In the genomic region with DNA sequence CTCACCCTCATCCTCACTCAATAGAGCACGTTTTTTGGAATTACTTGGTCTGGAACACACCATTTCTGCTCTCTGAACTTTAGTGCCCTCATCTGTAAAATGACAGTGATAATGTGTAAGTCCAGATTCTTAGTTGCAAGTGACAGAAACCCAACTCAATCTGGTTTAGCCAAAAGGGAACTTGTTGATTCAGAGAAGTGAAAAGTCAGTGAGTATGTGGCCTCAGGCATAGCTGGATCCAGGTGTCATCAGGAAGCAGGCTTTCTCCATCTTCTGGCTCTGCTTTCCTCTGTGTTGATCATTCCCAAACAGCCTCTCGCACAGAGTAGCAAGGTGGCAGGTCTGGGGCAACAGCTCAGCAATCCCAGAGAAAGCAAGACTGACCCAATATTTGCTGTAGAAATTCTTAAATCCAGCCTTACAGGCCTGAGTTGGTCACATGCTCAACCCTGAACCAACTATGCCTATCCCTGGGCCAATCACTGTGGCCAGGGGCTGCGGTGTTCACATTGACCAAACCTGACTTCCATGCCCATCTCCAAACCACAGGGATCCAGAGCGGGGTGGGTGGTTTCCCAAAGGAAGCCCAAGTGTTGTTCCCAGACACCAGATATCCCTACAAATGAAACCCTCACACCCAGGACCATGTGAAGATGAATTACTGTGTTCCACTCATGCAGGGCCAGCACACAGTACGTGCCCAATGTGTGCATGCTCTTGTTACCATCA, we compare ENCODE assay signal across 1 cellular context.
A peak's percentile ranks its signal among the peaks of the same experiment; 100 is the strongest.
TF ChIP-seq lines count a peak whose summit lies in the region.

No MANE protein-coding gene starts in this region.

TF ChIP-seq in HEK293, 187 proteins besides CTCF, POLR2A, EP300 and RAD21 (continued from another document):
- TF ChIP-seq, protein P1, sequence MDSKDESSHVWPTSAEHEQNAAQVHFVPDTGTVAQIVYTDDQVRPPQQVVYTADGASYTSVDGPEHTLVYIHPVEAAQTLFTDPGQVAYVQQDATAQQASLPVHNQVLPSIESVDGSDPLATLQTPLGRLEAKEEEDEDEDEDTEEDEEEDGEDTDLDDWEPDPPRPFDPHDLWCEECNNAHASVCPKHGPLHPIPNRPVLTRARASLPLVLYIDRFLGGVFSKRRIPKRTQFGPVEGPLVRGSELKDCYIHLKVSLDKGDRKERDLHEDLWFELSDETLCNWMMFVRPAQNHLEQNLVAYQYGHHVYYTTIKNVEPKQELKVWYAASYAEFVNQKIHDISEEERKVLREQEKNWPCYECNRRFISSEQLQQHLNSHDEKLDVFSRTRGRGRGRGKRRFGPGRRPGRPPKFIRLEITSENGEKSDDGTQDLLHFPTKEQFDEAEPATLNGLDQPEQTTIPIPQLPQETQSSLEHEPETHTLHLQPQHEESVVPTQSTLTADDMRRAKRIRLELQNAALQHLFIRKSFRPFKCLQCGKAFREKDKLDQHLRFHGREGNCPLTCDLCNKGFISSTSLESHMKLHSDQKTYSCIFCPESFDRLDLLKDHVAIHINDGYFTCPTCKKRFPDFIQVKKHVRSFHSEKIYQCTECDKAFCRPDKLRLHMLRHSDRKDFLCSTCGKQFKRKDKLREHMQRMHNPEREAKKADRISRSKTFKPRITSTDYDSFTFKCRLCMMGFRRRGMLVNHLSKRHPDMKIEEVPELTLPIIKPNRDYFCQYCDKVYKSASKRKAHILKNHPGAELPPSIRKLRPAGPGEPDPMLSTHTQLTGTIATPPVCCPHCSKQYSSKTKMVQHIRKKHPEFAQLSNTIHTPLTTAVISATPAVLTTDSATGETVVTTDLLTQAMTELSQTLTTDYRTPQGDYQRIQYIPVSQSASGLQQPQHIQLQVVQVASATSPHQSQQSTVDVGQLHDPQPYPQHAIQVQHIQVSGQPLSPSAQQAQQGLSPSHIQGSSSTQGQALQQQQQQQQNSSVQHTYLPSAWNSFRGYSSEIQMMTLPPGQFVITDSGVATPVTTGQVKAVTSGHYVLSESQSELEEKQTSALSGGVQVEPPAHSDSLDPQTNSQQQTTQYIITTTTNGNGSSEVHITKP (tag by site-specific recombination; IDR thresholded peaks at IDR 0.05): 0 out of 2 replicates have a peak, but pooled peaks have one; percentile 42
- TF ChIP-seq ZNF223 (tag by site-specific recombination; IDR thresholded peaks at IDR 0.05) (no peak), ZBTB20 (tag by site-specific recombination; IDR thresholded peaks at IDR 0.05) (peak; percentile 64)
